Comparison of ENCODE assay signal across 36 cellular contexts in genomic region chr19:45772912-45773311, GRCh38. TPM values are rescaled to one million over a fixed set of nuclear protein-coding genes. Genes with fewer than 3 reads are reported as not detected.
DNase-seq lines count a peak whose midpoint lies in the region; FAIRE-seq and TF ChIP-seq lines count a peak whose summit lies in the region.
"Had no signal": no experiment of that assay in that cellular context is flagged by ENCODE, and none has a peak within 500 bp of the region (broad histone marks: within the 10 kb centered on the region; RNA-seq: fewer than 3 reads in every experiment).

No MANE protein-coding gene starts in this region.

- no peak overlapping the region for H2BK15ac ChIP-seq in H1 (ENCODE audit: low read length)

- H3K4me3 ChIP-seq in OCI-LY1 (ENCODE audit: low read depth, low read length, poor library complexity, severe bottlenecking): no peak overlapping the region
- no peak overlapping the region for H3K4me3 ChIP-seq in H1 (ENCODE audit: extremely low read depth in 1 of 4, insufficient read depth in 2 of 4, low read depth in 3 of 4, low read length in 4 of 4)
- no peak overlapping the region for H3K4me3 ChIP-seq in ovary
- no peak overlapping the region for H3K4me3 ChIP-seq in vagina
- H3K4me3 ChIP-seq in dorsolateral prefrontal cortex: no peak overlapping the region
- H3K4me3 ChIP-seq: coronary artery, esophagus squamous epithelium, left lung, MG63, SK-N-MC, suprapubic skin had no signal

- no peak for TF ChIP-seq RAD21 in H1 (IDR thresholded peaks at IDR 0.05 in 1 of 2, conservative IDR thresholded peaks at IDR 0.05 in 1 of 2; ENCODE audit: low read depth in 2 of 2, low read length in 2 of 2)

- no peak for DNase-seq in H1 (ENCODE audit: low read depth in 1 of 2, low spot score in 2 of 2)
- DNase-seq in ovary: peak in 3 of 5 donors; percentile 30 to 38 (median 31)
- no peak for DNase-seq in activated T-helper 2 cell treated with anti-CD3 and anti-CD28 coated beads, Interferon-gamma antibody, Interleukin-2, Interleukin-4, amounts not matched to agents 10 μg/mL and 5 μg/mL and 100 μg/mL, durations not matched to agents 14 hours and 24 hours and 36 hours (ENCODE audit: low spot score)
- DNase-seq in NCI-H1930 (lab: John Stamatoyannopoulos, UW): no peak
- no peak for DNase-seq in vagina (ENCODE audit: extremely low spot score in 2 of 2)
- DNase-seq in dorsolateral prefrontal cortex: no peak
- DNase-seq: activated CD4-positive, alpha-beta memory T cell treated with anti-CD3 and anti-CD28 coated beads, Interleukin-2, amount 10 ng/mL, durations not matched to agents 7 days and 5 days; esophagus squamous epithelium; H9; hypothalamus; immature natural killer cell; KG1; left lung; MG63; naive thymus-derived CD8-positive, alpha-beta T cell; NCI-H1105 treated with DMSO at 0.1 percent for 48 hours; NCI-H345; NCI-H748 treated with DMSO at 0.1 percent for 48 hours; stimulated activated CD4-positive, alpha-beta T cell treated with anti-CD3 and anti-CD28 coated beads, Interleukin-12 subunit alpha, Interleukin-12 subunit beta, amount 100 ng/mL, for 4 hours; stimulated activated CD4-positive, alpha-beta T cell treated with anti-CD3 and anti-CD28 coated beads, Interleukin-4, amount 100 ng/mL, for 1 hour had no signal

- peak overlapping the region; percentile 49 for H4K91ac ChIP-seq in H1 (replicated peaks; ENCODE audit: insufficient read length, low read length)

- H4K20me1 ChIP-seq in OCI-LY1 (ENCODE audit: insufficient read depth, low read length): no peaks in the 10 kb centered on the region
- peaks cover under 1 to 1% of the 10 kb centered on the region in 2 experiments for H4K20me1 ChIP-seq in H1 (replicated peaks in 1 of 2; ENCODE audit: control insufficient read depth in 1 of 2, insufficient read depth in 2 of 2, low read length in 2 of 2)

- H2BK12ac ChIP-seq in H1 (ENCODE audit: low read depth, low read length): no peak overlapping the region

- peaks cover 23% of the 10 kb centered on the region for H3K23me2 ChIP-seq in H1 (ENCODE audit: low read depth, low read length)

- no peak overlapping the region for H2BK20ac ChIP-seq in H1 (ENCODE audit: low read length)

- peak overlapping the region; percentile 8; the same call in 1 of the 2 replicates for H3K9ac ChIP-seq in OCI-LY1 (ENCODE audit: low read length)
- H3K9ac ChIP-seq in H1 (replicated peaks in 1 of 4; ENCODE audit: extremely low read depth in 1 of 4, low read depth in 3 of 4, low read length in 3 of 4): no peak overlapping the region

- peaks cover 7% of the 10 kb centered on the region for H3K36me3 Mint-ChIP-seq in activated T-helper 2 cell treated with anti-CD3 and anti-CD28 coated beads, Interferon-gamma antibody, Interleukin-2, Interleukin-4, amounts not matched to agents 10 μg/mL and 5 μg/mL and 100 μg/mL, durations not matched to agents 14 hours and 24 hours and 36 hours (ENCODE audit: low read depth)
- H3K36me3 Mint-ChIP-seq: activated naive CD4-positive, alpha-beta T cell treated with anti-CD3 and anti-CD28 coated beads, Interleukin-2, amount 50 U/mL, for 24 hours had no signal

- no peaks in the 10 kb centered on the region for H3K79me1 ChIP-seq in H1 (ENCODE audit: low read depth, low read length)

- POLR2A ChIA-PET in H1 (lab: Charles Lee; ENCODE audit: partially characterized antibody): interaction anchor here (0.9 to 16.2 kb wide), 15 partner anchors 8 to 373 kb away, joined by 3 to 284 read pairs (median 6); partner anchors contain the start of genes DMPK, FBXO46, MEIOSIN and RSPH6A

- peaks cover 8% of the 10 kb centered on the region for H3K4me1 Mint-ChIP-seq in activated T-helper 2 cell treated with anti-CD3 and anti-CD28 coated beads, Interferon-gamma antibody, Interleukin-2, Interleukin-4, amounts not matched to agents 10 μg/mL and 5 μg/mL and 100 μg/mL, durations not matched to agents 14 hours and 24 hours and 36 hours (ENCODE audit: low read depth)

- no peak overlapping the region for H3K4me3 Mint-ChIP-seq in activated T-helper 2 cell treated with anti-CD3 and anti-CD28 coated beads, Interferon-gamma antibody, Interleukin-2, Interleukin-4, amounts not matched to agents 10 μg/mL and 5 μg/mL and 100 μg/mL, durations not matched to agents 14 hours and 24 hours and 36 hours (ENCODE audit: low read depth)
- H3K4me3 Mint-ChIP-seq: activated CD4-positive, alpha-beta memory T cell treated with anti-CD3 and anti-CD28 coated beads, Interleukin-2, amount 10 ng/mL, durations not matched to agents 7 days and 5 days; activated naive CD4-positive, alpha-beta T cell treated with anti-CD3 and anti-CD28 coated beads, Interleukin-2, amount 50 U/mL, for 24 hours; activated T-helper 17 cell treated with anti-CD3 and anti-CD28 coated beads, Interleukin-2, amount 50 U/mL, for 72 hours; T-helper 1 cell treated with Interleukin-12 subunit alpha and Interleukin-12 subunit beta and Interleukin-4 antibody, amounts not matched to agents 30 μg/mL and 1 μg/mL, for 36 hours had no signal

- H3K36me3 ChIP-seq in OCI-LY1 (ENCODE audit: insufficient read depth, low read length) (0 out of 2 replicates have a peak, but pooled peaks cover 4% of the 10 kb centered on the region), H1 (ENCODE audit: control insufficient read depth in 2 of 4, insufficient read depth in 4 of 4, low read length in 3 of 4) (peaks cover 6 to 10% (median 7%) of the 10 kb centered on the region in 4 experiments; a peak in 5 of 8 replicates), ovary (no peaks in the 10 kb centered on the region), vagina (peaks cover 0 to 17% of the 10 kb centered on the region in 2 donors)

- H3K9me3 Mint-ChIP-seq in activated T-helper 2 cell treated with anti-CD3 and anti-CD28 coated beads, Interferon-gamma antibody, Interleukin-2, Interleukin-4, amounts not matched to agents 10 μg/mL and 5 μg/mL and 100 μg/mL, durations not matched to agents 14 hours and 24 hours and 36 hours: no peaks in the 10 kb centered on the region
- H3K9me3 Mint-ChIP-seq: activated CD4-positive, alpha-beta memory T cell treated with anti-CD3 and anti-CD28 coated beads, Interleukin-2, amount 10 ng/mL, durations not matched to agents 7 days and 5 days; activated naive CD4-positive, alpha-beta T cell treated with anti-CD3 and anti-CD28 coated beads, Interleukin-2, amount 50 U/mL, for 24 hours; activated T-helper 17 cell treated with anti-CD3 and anti-CD28 coated beads, Interleukin-2, amount 50 U/mL, for 72 hours; CD8-positive, alpha-beta T cell; H9; immature natural killer cell; naive thymus-derived CD8-positive, alpha-beta T cell; T-helper 1 cell treated with Interleukin-12 subunit alpha and Interleukin-12 subunit beta and Interleukin-4 antibody, amounts not matched to agents 30 μg/mL and 1 μg/mL, for 36 hours had no signal

- TF ChIP-seq POLR2A in H1 (IDR thresholded peaks at IDR 0.05; ENCODE audit: control extremely low read depth in 1 of 2, low read depth in 2 of 2, low read length in 2 of 2): no peak
- TF ChIP-seq POLR2A in ovary (IDR thresholded peaks at IDR 0.05): no peak
- no peak for TF ChIP-seq POLR2A in vagina (IDR thresholded peaks at IDR 0.05)

- no peak overlapping the region for H3K18ac ChIP-seq in H1 (ENCODE audit: extremely low read depth, low read length)

- H3K56ac ChIP-seq in H1 (replicated peaks; ENCODE audit: insufficient read length, low read depth, low read length): no peak overlapping the region

- no peak overlapping the region for H2AFZ ChIP-seq in OCI-LY1 (ENCODE audit: low read length)
- no peak overlapping the region for H2AFZ ChIP-seq in H1 (ENCODE audit: low read length)

- H4K5ac ChIP-seq in H1 (ENCODE audit: insufficient read length, low read depth, low read length): no peak overlapping the region

- H3K79me2 ChIP-seq in OCI-LY1 (ENCODE audit: insufficient read depth, low read length) (no peaks in the 10 kb centered on the region), H1 (ENCODE audit: control insufficient read depth in 1 of 2, insufficient read depth in 2 of 2, low read length in 2 of 2) (no peaks in the 10 kb centered on the region)

- intact Hi-C loops in ovary (cut with DNase I) (no loop called here), vagina (cut with DNase I) (no loop called here), dorsolateral prefrontal cortex (cut with DNase I) (loop anchor here in 1 of 2 donors (5.0 kb wide), 1 partner anchor 114 kb away; the partner anchor contains the start of gene IRF2BP1)
- intact Hi-C loops in activated T-helper 2 cell treated with anti-CD3 and anti-CD28 coated beads, Interferon-gamma antibody, Interleukin-2, Interleukin-4, amounts not matched to agents 10 μg/mL and 5 μg/mL and 100 μg/mL, durations not matched to agents 14 hours and 24 hours and 36 hours (cut with micrococcal nuclease): no loop called here

- no peaks in the 10 kb centered on the region for H3F3A ChIP-seq in OCI-LY1 (ENCODE audit: insufficient read depth, low read length)

- H3K4ac ChIP-seq in H1 (replicated peaks; ENCODE audit: insufficient read length, low read depth, low read length): no peak overlapping the region

- H3K27ac Mint-ChIP-seq in activated T-helper 2 cell treated with anti-CD3 and anti-CD28 coated beads, Interferon-gamma antibody, Interleukin-2, Interleukin-4, amounts not matched to agents 10 μg/mL and 5 μg/mL and 100 μg/mL, durations not matched to agents 14 hours and 24 hours and 36 hours: no peak overlapping the region
- H3K27ac Mint-ChIP-seq: activated CD4-positive, alpha-beta memory T cell treated with anti-CD3 and anti-CD28 coated beads, Interleukin-2, amount 10 ng/mL, durations not matched to agents 7 days and 5 days; activated T-helper 17 cell treated with anti-CD3 and anti-CD28 coated beads, Interleukin-2, amount 50 U/mL, for 72 hours; CD8-positive, alpha-beta T cell; T-helper 1 cell treated with Interleukin-12 subunit alpha and Interleukin-12 subunit beta and Interleukin-4 antibody, amounts not matched to agents 30 μg/mL and 1 μg/mL, for 36 hours had no signal

- peaks cover 33% of the 10 kb centered on the region for H3K4me1 ChIP-seq in OCI-LY1 (ENCODE audit: insufficient read depth, low read length, severe bottlenecking)
- peaks cover 0 to 7% (median 5%) of the 10 kb centered on the region in 4 experiments; a peak in 4 of 7 replicates for H3K4me1 ChIP-seq in H1 (replicated peaks in 1 of 4; ENCODE audit: control insufficient read depth in 3 of 4, insufficient read depth in 4 of 4, low read length in 3 of 4)
- no peaks in the 10 kb centered on the region for H3K4me1 ChIP-seq in ovary (ENCODE audit: insufficient read depth)
- peaks cover 13% of the 10 kb centered on the region for H3K4me1 ChIP-seq in vagina

- WGBS in H1 (ENCODE audit: extremely low coverage in 1 of 2, insufficient coverage in 1 of 2, insufficient read length in 1 of 2, insufficient replicate concordance in 2 of 2, low coverage in 1 of 2, low lambda C conversion rate in 2 of 2, missing lambda C conversion rate in 1 of 2), 2 experiments: 82% methylated on average over 3 of the region's 3 CpGs; no CpG with 5 or more reads in 1 of the 2 experiments
- WGBS in ovary, 3 donors: 68 to 84% (median 81%) methylated on average over 3 of the region's 3 CpGs

- H3K23ac ChIP-seq in H1 (ENCODE audit: insufficient read length): no peak overlapping the region

- TF ChIP-seq EP300 in H1 (IDR thresholded peaks at IDR 0.05; ENCODE audit: borderline replicate concordance in 1 of 2, low read depth in 2 of 2, low read length in 2 of 2) (no peak), ovary (IDR thresholded peaks at IDR 0.05) (no peak)

- H3K9me2 ChIP-seq in OCI-LY1 (ENCODE audit: low read depth, low read length): no peaks in the 10 kb centered on the region

- peak overlapping the region; percentile 35; the same call in 1 of the 2 replicates for H4K8ac ChIP-seq in H1 (ENCODE audit: extremely low read depth, insufficient read depth, low read length)

- no peak for TF ChIP-seq CTCF in 22Rv1 (IDR thresholded peaks at IDR 0.05)
- TF ChIP-seq CTCF in OCI-LY1 (IDR thresholded peaks at IDR 0.05; ENCODE audit: low read length): no peak
- TF ChIP-seq CTCF in H1 (IDR thresholded peaks at IDR 0.05; ENCODE audit: control extremely low read depth in 1 of 3, insufficient read depth in 1 of 3, low read depth in 1 of 3, low read length in 3 of 3): no peak
- no peak for TF ChIP-seq CTCF in ovary (IDR thresholded peaks at IDR 0.05)
- TF ChIP-seq CTCF in vagina (IDR thresholded peaks at IDR 0.05): no peak
- TF ChIP-seq CTCF in dorsolateral prefrontal cortex (IDR thresholded peaks at IDR 0.05 in 54 of 56, conservative IDR thresholded peaks at IDR 0.05 in 2 of 56; ENCODE audit: low read depth in 1 of 56, partially characterized antibody in 56 of 56): no peak

- H2BK120ac ChIP-seq in H1 (replicated peaks; ENCODE audit: low read depth, low read length): no peak overlapping the region

- H3K27ac ChIP-seq in 22Rv1: peak overlapping the region; percentile 96
- peak overlapping the region; percentile 77 for H3K27ac ChIP-seq in OCI-LY1 (ENCODE audit: low read depth, low read length, poor library complexity, severe bottlenecking)
- no peak overlapping the region for H3K27ac ChIP-seq in H1 (ENCODE audit: low read depth, low read length)
- no peak overlapping the region for H3K27ac ChIP-seq in ovary
- no peak overlapping the region for H3K27ac ChIP-seq in vagina
- no peak overlapping the region for H3K27ac ChIP-seq in dorsolateral prefrontal cortex
- H3K27ac ChIP-seq: left lung, SK-N-MC, suprapubic skin had no signal

- no peak overlapping the region for H3K14ac ChIP-seq in H1 (ENCODE audit: insufficient read length)

- H3K9me3 ChIP-seq in OCI-LY1 (ENCODE audit: low read length) (no peaks in the 10 kb centered on the region), H1 (ENCODE audit: insufficient read depth in 2 of 2, low read depth in 1 of 2, low read length in 1 of 2) (no peaks in the 10 kb centered on the region), ovary (no peaks in the 10 kb centered on the region), vagina (no peaks in the 10 kb centered on the region)
- H3K9me3 ChIP-seq: esophagus squamous epithelium, left lung, MG63, suprapubic skin had no signal

- CTCF ChIA-PET in H1 (lab: Charles Lee; ENCODE audit: partially characterized antibody): interaction anchor here (0.6 to 6.7 kb wide), 13 partner anchors 9 to 334 kb away, joined by 3 to 55 read pairs (median 4); partner anchors contain the start of genes DMPK, DMWD, MEIOSIN and RSPH6A

- H3K27me3 Mint-ChIP-seq in activated T-helper 2 cell treated with anti-CD3 and anti-CD28 coated beads, Interferon-gamma antibody, Interleukin-2, Interleukin-4, amounts not matched to agents 10 μg/mL and 5 μg/mL and 100 μg/mL, durations not matched to agents 14 hours and 24 hours and 36 hours (ENCODE audit: low read depth): peaks cover 10% of the 10 kb centered on the region
- H3K27me3 Mint-ChIP-seq: activated naive CD4-positive, alpha-beta T cell treated with anti-CD3 and anti-CD28 coated beads, Interleukin-2, amount 50 U/mL, for 24 hours; activated T-helper 17 cell treated with anti-CD3 and anti-CD28 coated beads, Interleukin-2, amount 50 U/mL, for 72 hours had no signal

- no peak for FAIRE-seq in H1 (lab: Jason Lieb, UNC)
- FAIRE-seq: frontal cortex had no signal

- H2BK5ac ChIP-seq in H1 (ENCODE audit: low read depth, low read length): no peak overlapping the region

- H2AK5ac ChIP-seq in H1 (ENCODE audit: low read depth, low read length): no peak overlapping the region

- no peaks in the 10 kb centered on the region for H3K27me3 ChIP-seq in OCI-LY1 (ENCODE audit: insufficient read depth, low read length)
- H3K27me3 ChIP-seq in H1 (replicated peaks in 1 of 4; ENCODE audit: control insufficient read depth in 3 of 4, extremely low read depth in 1 of 4, insufficient read depth in 3 of 4, low read length in 3 of 4): no peaks in the 10 kb centered on the region
- no peaks in the 10 kb centered on the region for H3K27me3 ChIP-seq in ovary
- H3K27me3 ChIP-seq in vagina: no peaks in the 10 kb centered on the region
- peaks cover 0 to under 1% (median 0%) of the 10 kb centered on the region in 45 donors for H3K27me3 ChIP-seq in dorsolateral prefrontal cortex
- H3K27me3 ChIP-seq: MG63, suprapubic skin had no signal

- H3K4me2 ChIP-seq in OCI-LY1 (ENCODE audit: low read length) (no peak overlapping the region; the same call in 1 of the 2 replicates), H1 (ENCODE audit: insufficient read depth in 1 of 2, low read depth in 2 of 2, low read length in 2 of 2) (no peak overlapping the region)

RNA-seq across cellular contexts. Expression of gene SIX5, which starts 3.9 kb away (rescaled TPM):
- 24.2 and 27.3 TPM in 2 replicates for total RNA-seq in H1 (2021; fragmentation: NEBNext Ultra II Directional; extraction: Animal tissue kit (Norgen Biotek cat#: 25700))
- polyA plus RNA-seq in H1 (2011; rRNA removed) (20.9 and 37.2 TPM in 2 replicates), ovary (10 to 100 TPM in 1 of 2 donors, 1 to 10 TPM in 1; 5.4 to 43.5 TPM)
- polyA plus RNA-seq in H1 (2011; cell fraction: cytosol; rRNA removed): 21.5 TPM
- polyA plus RNA-seq in H1 (2011; cell fraction: nucleus; rRNA removed): 69.2 TPM
- 7.1 to 16.2 TPM (median 15.3 TPM) in 4 replicates for polyA plus RNA-seq in H1 (2012, experiment 1 of 2)
- 8.7 TPM for polyA plus RNA-seq in H1 (2012, experiment 2 of 2)
- polyA plus RNA-seq in H1 (2013, experiment 1 of 2): 15.1 TPM
- polyA plus RNA-seq in H1 (2013, experiment 2 of 2): 13.5 TPM
- 4.6 and 6.7 TPM in 2 replicates for polyA minus RNA-seq in H1 (2011; rRNA and poly(A)+ RNA removed)
- 18.0 TPM for polyA minus RNA-seq in H1 (2011; cell fraction: cytosol; rRNA and poly(A)+ RNA removed)
- polyA minus RNA-seq in H1 (2011; cell fraction: nucleus; rRNA and poly(A)+ RNA removed): 19.0 TPM
- total RNA-seq in ovary (10 to 100 TPM; 21.0 to 64.4 (median 44.4) TPM), vagina (20.6 TPM), dorsolateral prefrontal cortex (10 to 100 TPM in 2 of 120 experiments, 1 to 10 TPM in 118; 1.6 to 14.8 (median 4.3) TPM)
- 4.8 and 5.7 TPM in 2 replicates for total RNA-seq in activated T-helper 2 cell treated with anti-CD3 and anti-CD28 coated beads, Interferon-gamma antibody, Interleukin-2, Interleukin-4, amounts not matched to agents 10 μg/mL and 5 μg/mL and 100 μg/mL, durations not matched to agents 14 hours and 24 hours and 36 hours

RNA-seq across cellular contexts. Expression of gene DMPK, which starts 9.4 kb away (rescaled TPM):
- total RNA-seq in H1 (2021; fragmentation: NEBNext Ultra II Directional; extraction: Animal tissue kit (Norgen Biotek cat#: 25700)): 27.4 and 28.2 TPM in 2 replicates
- 13.7 and 25.3 TPM in 2 replicates for polyA plus RNA-seq in H1 (2011; rRNA removed)
- 18.9 TPM for polyA plus RNA-seq in H1 (2011; cell fraction: cytosol; rRNA removed)
- 155 TPM for polyA plus RNA-seq in H1 (2011; cell fraction: nucleus; rRNA removed)
- polyA plus RNA-seq in H1 (2012, experiment 1 of 2): 18.9 to 42.0 TPM (median 34.4 TPM) in 4 replicates
- 23.6 TPM for polyA plus RNA-seq in H1 (2012, experiment 2 of 2)
- 12.6 TPM for polyA plus RNA-seq in H1 (2013, experiment 1 of 2)
- 10.9 TPM for polyA plus RNA-seq in H1 (2013, experiment 2 of 2)
- polyA minus RNA-seq in H1 (2011; rRNA and poly(A)+ RNA removed): 7.1 and 11.1 TPM in 2 replicates
- polyA minus RNA-seq in H1 (2011; cell fraction: cytosol; rRNA and poly(A)+ RNA removed): 7.6 TPM
- 26.5 TPM for polyA minus RNA-seq in H1 (2011; cell fraction: nucleus; rRNA and poly(A)+ RNA removed)
- total RNA-seq in ovary: 100 to 1,000 TPM in 2 of 7 donors, 10 to 100 TPM in 5; 21.0 to 105 (median 62.5) TPM
- 10 to 100 TPM; 24.3 to 56.7 TPM for polyA plus RNA-seq in ovary
- 22.0 and 23.4 TPM in 2 replicates for total RNA-seq in activated T-helper 2 cell treated with anti-CD3 and anti-CD28 coated beads, Interferon-gamma antibody, Interleukin-2, Interleukin-4, amounts not matched to agents 10 μg/mL and 5 μg/mL and 100 μg/mL, durations not matched to agents 14 hours and 24 hours and 36 hours
- total RNA-seq in vagina: 29.0 TPM
- total RNA-seq in dorsolateral prefrontal cortex: 100 to 1,000 TPM in 15 of 120 experiments, 10 to 100 TPM in 105; 43.1 to 137 (median 76.3) TPM

RNA-seq across cellular contexts. Expression of gene DMWD, which starts 19.7 kb away (rescaled TPM):
- total RNA-seq in H1 (2021; fragmentation: NEBNext Ultra II Directional; extraction: Animal tissue kit (Norgen Biotek cat#: 25700)): 41.0 and 41.6 TPM in 2 replicates
- polyA plus RNA-seq in H1 (2011; rRNA removed) (13.6 and 23.7 TPM in 2 replicates), ovary (10 to 100 TPM; 11.4 to 33.9 TPM)
- 14.6 TPM for polyA plus RNA-seq in H1 (2011; cell fraction: cytosol; rRNA removed)
- polyA plus RNA-seq in H1 (2011; cell fraction: nucleus; rRNA removed): 83.4 TPM
- 18.1 to 24.8 TPM (median 20.7 TPM) in 4 replicates for polyA plus RNA-seq in H1 (2012, experiment 1 of 2)
- 14.5 TPM for polyA plus RNA-seq in H1 (2012, experiment 2 of 2)
- polyA plus RNA-seq in H1 (2013, experiment 1 of 2): 18.6 TPM
- 17.7 TPM for polyA plus RNA-seq in H1 (2013, experiment 2 of 2)
- 18.0 and 24.8 TPM in 2 replicates for polyA minus RNA-seq in H1 (2011; rRNA and poly(A)+ RNA removed)
- 23.3 TPM for polyA minus RNA-seq in H1 (2011; cell fraction: cytosol; rRNA and poly(A)+ RNA removed)
- polyA minus RNA-seq in H1 (2011; cell fraction: nucleus; rRNA and poly(A)+ RNA removed): 61.6 TPM
- total RNA-seq in ovary (10 to 100 TPM; 28.4 to 85.4 (median 61.1) TPM), vagina (31.2 TPM), dorsolateral prefrontal cortex (100 to 1,000 TPM in 23 of 120 experiments, 10 to 100 TPM in 97; 58.7 to 138 (median 86.8) TPM)
- 44.7 and 45.6 TPM in 2 replicates for total RNA-seq in activated T-helper 2 cell treated with anti-CD3 and anti-CD28 coated beads, Interferon-gamma antibody, Interleukin-2, Interleukin-4, amounts not matched to agents 10 μg/mL and 5 μg/mL and 100 μg/mL, durations not matched to agents 14 hours and 24 hours and 36 hours

RNA-seq across cellular contexts. Expression of gene MEIOSIN, which starts 39.7 kb away (rescaled TPM):
- total RNA-seq in H1 (2021; fragmentation: NEBNext Ultra II Directional; extraction: Animal tissue kit (Norgen Biotek cat#: 25700)): not detected in 2 replicates
- polyA plus RNA-seq in H1 (2011; rRNA removed): 0.11 and 0.14 TPM in 2 replicates
- polyA plus RNA-seq in H1 (2011; cell fraction: cytosol; rRNA removed): 0.06 TPM
- polyA plus RNA-seq in H1 (2011; cell fraction: nucleus; rRNA removed): 0.09 TPM
- 0.07 to 0.09 TPM (median 0.08 TPM) in 3 of 4 replicates, not detected in the other for polyA plus RNA-seq in H1 (2012, experiment 1 of 2)
- polyA plus RNA-seq in H1 (2012, experiment 2 of 2): not detected
- polyA plus RNA-seq in H1 (2013, experiment 1 of 2): 0.06 TPM
- 0.07 TPM for polyA plus RNA-seq in H1 (2013, experiment 2 of 2)
- 0.16 TPM in 1 of 2 replicates, not detected in the other for polyA minus RNA-seq in H1 (2011; rRNA and poly(A)+ RNA removed)
- polyA minus RNA-seq in H1 (2011; cell fraction: cytosol; rRNA and poly(A)+ RNA removed): not detected
- polyA minus RNA-seq in H1 (2011; cell fraction: nucleus; rRNA and poly(A)+ RNA removed): not detected
- total RNA-seq in ovary: not detected
- not detected for polyA plus RNA-seq in ovary
- total RNA-seq in activated T-helper 2 cell treated with anti-CD3 and anti-CD28 coated beads, Interferon-gamma antibody, Interleukin-2, Interleukin-4, amounts not matched to agents 10 μg/mL and 5 μg/mL and 100 μg/mL, durations not matched to agents 14 hours and 24 hours and 36 hours: not detected in 2 replicates
- not detected for total RNA-seq in vagina
- under 1 TPM in 3 of 120 experiments, not detected in 117; 0.16 to 0.20 (median 0.18) TPM for total RNA-seq in dorsolateral prefrontal cortex
- total RNA-seq: A172; activated CD4-positive, alpha-beta memory T cell treated with anti-CD3 and anti-CD28 coated beads, Interleukin-2, amount 10 ng/mL, durations not matched to agents 7 days and 5 days; CD8-positive, alpha-beta T cell; esophagus squamous epithelium; frontal cortex; H9; left lung; mesenteric fat pad; naive thymus-derived CD8-positive, alpha-beta T cell; osteocyte; RPMI7951; suprapubic skin; ureter had no signal
- polyA plus RNA-seq: immature natural killer cell; naive thymus-derived CD8-positive, alpha-beta T cell had no signal

RNA-seq across cellular contexts. Expression of gene RSPH6A, which starts 42.2 kb away (rescaled TPM):
- 0.19 and 0.25 TPM in 2 replicates for total RNA-seq in H1 (2021; fragmentation: NEBNext Ultra II Directional; extraction: Animal tissue kit (Norgen Biotek cat#: 25700))
- polyA plus RNA-seq in H1 (2011; rRNA removed) (0.05 TPM in 2 replicates), ovary (not detected)
- 0.05 TPM for polyA plus RNA-seq in H1 (2011; cell fraction: cytosol; rRNA removed)
- 0.43 TPM for polyA plus RNA-seq in H1 (2011; cell fraction: nucleus; rRNA removed)
- 0.12 TPM in 1 of 4 replicates, not detected in the others for polyA plus RNA-seq in H1 (2012, experiment 1 of 2)
- polyA plus RNA-seq in H1 (2012, experiment 2 of 2): 0.09 TPM
- 0.08 TPM for polyA plus RNA-seq in H1 (2013, experiment 1 of 2)
- polyA plus RNA-seq in H1 (2013, experiment 2 of 2): 0.06 TPM
- 0.22 and 0.35 TPM in 2 replicates for polyA minus RNA-seq in H1 (2011; rRNA and poly(A)+ RNA removed)
- not detected for polyA minus RNA-seq in H1 (2011; cell fraction: cytosol; rRNA and poly(A)+ RNA removed)
- polyA minus RNA-seq in H1 (2011; cell fraction: nucleus; rRNA and poly(A)+ RNA removed): 1.4 TPM
- total RNA-seq in ovary (under 1 TPM in 2 of 7 donors, not detected in 5; 0.13 to 0.15 TPM), vagina (not detected), dorsolateral prefrontal cortex (1 to 10 TPM in 4 of 120 experiments, under 1 TPM in 97, not detected in 19; 0.16 to 2.5 (median 0.35) TPM)
- 0.16 and 0.23 TPM in 2 replicates for total RNA-seq in activated T-helper 2 cell treated with anti-CD3 and anti-CD28 coated beads, Interferon-gamma antibody, Interleukin-2, Interleukin-4, amounts not matched to agents 10 μg/mL and 5 μg/mL and 100 μg/mL, durations not matched to agents 14 hours and 24 hours and 36 hours
- total RNA-seq: A172, frontal cortex, mesenteric fat pad, RPMI7951 had no signal
- polyA plus RNA-seq: immature natural killer cell; naive thymus-derived CD8-positive, alpha-beta T cell; right cardiac atrium had no signal

Comparison
In these comparisons a context has a peak if more than half of its experiments do, and no peak if none do; other contexts are left out.
1. H3K27ac ChIP-seq: peak in 22Rv1 (single experiment) and OCI-LY1 (single experiment); none in H1 (single experiment), ovary (0 of 2), vagina (single experiment) and dorsolateral prefrontal cortex (0 of 59).
2. DNase-seq: peak in ovary (3 of 5); none in H1 (0 of 2), activated T-helper 2 cell treated with anti-CD3 and anti-CD28 coated beads, Interferon-gamma antibody, Interleukin-2, Interleukin-4, amounts not matched to agents 10 μg/mL and 5 μg/mL and 100 μg/mL, durations not matched to agents 14 hours and 24 hours and 36 hours (single experiment), NCI-H1930 (0 of 2), vagina (0 of 2) and dorsolateral prefrontal cortex (0 of 10).